In the genomic region with DNA sequence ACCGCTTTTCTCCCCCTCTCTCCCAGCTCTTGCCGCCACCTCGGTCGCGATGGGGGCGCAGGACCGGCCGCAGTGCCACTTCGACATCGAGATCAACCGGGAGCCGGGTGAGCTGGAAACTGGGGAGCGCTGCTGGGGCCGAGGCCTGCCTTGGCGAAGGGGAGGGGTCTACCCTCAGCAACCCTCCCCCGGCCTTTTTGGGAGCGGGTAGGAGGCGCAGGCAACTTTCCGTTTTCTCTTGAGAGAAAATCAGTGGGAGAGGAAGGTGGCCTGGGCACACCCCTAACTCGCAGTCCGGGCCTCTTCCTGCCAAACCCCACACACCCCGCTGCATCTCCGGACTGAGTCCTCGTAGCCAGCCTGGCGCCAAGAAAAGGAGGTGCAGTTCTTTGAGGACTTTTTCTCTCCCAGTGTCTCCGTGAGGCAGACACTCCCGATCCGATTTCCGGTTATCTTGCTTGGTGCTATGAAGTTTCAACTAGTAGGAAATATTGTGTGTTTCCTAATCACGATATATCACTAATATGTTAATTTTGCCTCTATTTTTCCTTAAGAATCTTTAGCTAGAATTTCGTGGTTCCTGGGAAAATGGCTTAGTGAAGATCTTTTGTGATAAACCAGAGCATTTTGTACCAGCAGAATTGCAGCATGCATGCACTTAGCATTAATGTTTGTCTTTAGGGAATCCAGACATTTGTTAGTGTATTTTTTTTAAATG, we compare ENCODE assay signal across 8 cellular contexts. TPM values are rescaled to one million over a fixed set of nuclear protein-coding genes. Genes with fewer than 3 reads are reported as not detected.
A peak's percentile ranks its signal among the peaks of the same experiment; 100 is the strongest.
DNase-seq lines count a peak whose midpoint lies in the region; ATAC-seq, FAIRE-seq and TF ChIP-seq lines count a peak whose summit lies in the region.

No MANE protein-coding gene starts in this region.

- peak overlapping the region; percentile 92 for H3K4me3 Mint-ChIP-seq in activated T-cell treated with anti-CD3 and anti-CD28 coated beads, Interleukin-2, amount 50 U/mL, for 4 hours
- H3K4me3 Mint-ChIP-seq in natural killer cell treated with Interleukin-12 subunit alpha and Interleukin-12 subunit beta and Interleukin-15 and Interleukin-18, amount 100 ng/mL, for 72 hours: peak overlapping the region; percentile 93

- H3K27ac Mint-ChIP-seq in natural killer cell treated with Interleukin-12 subunit alpha and Interleukin-12 subunit beta and Interleukin-15 and Interleukin-18, amount 100 ng/mL, for 72 hours: peak overlapping the region; percentile 91 to 95

- H3K36me3 ChIP-seq in thyroid gland: no peaks in the 10 kb centered on the region

- intact Hi-C loops in thyroid gland (cut with DNase I): loop anchor here (10.0 kb wide), 1 partner anchor 144 kb away; no protein-coding TSS in a partner anchor

- TF ChIP-seq EP300 in A549 (IDR thresholded peaks at IDR 0.05): no peak

- no peak for TF ChIP-seq CTCF in A549 (IDR thresholded peaks at IDR 0.05)
- TF ChIP-seq CTCF in GM12865 (IDR thresholded peaks at IDR 0.05; ENCODE audit: insufficient read depth, low read depth, low read length, missing control alignments): no peak
- TF ChIP-seq CTCF in fibroblast of pulmonary artery (IDR thresholded peaks at IDR 0.05; ENCODE audit: low read length, missing control alignments): peak; percentile 9
- peak in 4 of 6 experiments; percentile 3 to 35 (median 24) for TF ChIP-seq CTCF in thyroid gland (IDR thresholded peaks at IDR 0.05)

- H3K27me3 ChIP-seq in thyroid gland: no peaks in the 10 kb centered on the region

- POLR2A ChIA-PET in A549 (lab: Yijun Ruan, JAX): interaction anchor here (0.5 to 2.0 kb wide), 8 partner anchors 9 to 246 kb away, joined by 3 to 47 read pairs (median 6); a partner anchor contains a TSS

- TF ChIP-seq POLR2A in A549 (IDR thresholded peaks at IDR 0.05; ENCODE audit: low read length) (peak; percentile 2; the same call in 1 of the 2 replicates), thyroid gland (IDR thresholded peaks at IDR 0.05) (no peak)

- H3K4me1 ChIP-seq in A549 (peaks cover 40% of the 10 kb centered on the region; the same call in 2 of the 3 replicates), thyroid gland (peaks cover 11 to 19% of the 10 kb centered on the region in 2 donors)

- peaks cover 17% of the 10 kb centered on the region for H3K36me3 Mint-ChIP-seq in activated T-cell treated with anti-CD3 and anti-CD28 coated beads, Interleukin-2, amount 50 U/mL, for 4 hours (ENCODE audit: insufficient read depth)
- H3K36me3 Mint-ChIP-seq in natural killer cell treated with Interleukin-12 subunit alpha and Interleukin-12 subunit beta and Interleukin-15 and Interleukin-18, amount 100 ng/mL, for 72 hours: peaks cover 16% of the 10 kb centered on the region

- CTCF ChIA-PET in A549 (lab: Yijun Ruan, JAX): interaction anchor here (0.6 to 2.1 kb wide), 5 partner anchors 13 to 145 kb away, joined by 3 to 6 read pairs (median 3); a partner anchor contains a TSS

- no peak for FAIRE-seq in A549 (lab: Jason Lieb, UNC)

- H3K4me1 Mint-ChIP-seq in activated T-cell treated with anti-CD3 and anti-CD28 coated beads, Interleukin-2, amount 50 U/mL, for 4 hours (ENCODE audit: low read depth): peaks cover 37% of the 10 kb centered on the region
- peaks cover 36 to 48% of the 10 kb centered on the region in 2 donors for H3K4me1 Mint-ChIP-seq in natural killer cell treated with Interleukin-12 subunit alpha and Interleukin-12 subunit beta and Interleukin-15 and Interleukin-18, amount 100 ng/mL, for 72 hours (ENCODE audit: low read depth in 2 of 2)

- H3K4me2 ChIP-seq in A549: peak overlapping the region; percentile 98

- WGBS in A549 (ENCODE audit: missing lambda C conversion rate): 2% methylated on average over 16 of the region's 31 CpGs
- 0% methylated on average over 12 to 24 of the region's 31 CpGs for WGBS in thyroid gland, 2 donors

- TF ChIP-seq RAD21 in A549 (conservative IDR thresholded peaks at IDR 0.05 in 1 of 2, IDR thresholded peaks at IDR 0.05 in 1 of 2): no peak

- DNase-seq in A549 (ENCODE audit: low read depth in 1 of 2, low spot score in 1 of 2): peak; percentile 16 to 62
- DNase-seq in GM12865 (ENCODE audit: low read depth): peak; percentile 82
- peak; percentile 43 for DNase-seq in NCI-H460 (ENCODE audit: extremely low read depth, low read depth)
- DNase-seq in activated T-cell treated with anti-CD3 and anti-CD28 coated beads, Interleukin-2, amount 50 U/mL, for 4 hours: peak; percentile 42
- DNase-seq in fibroblast of pulmonary artery (ENCODE audit: low read depth): peak; percentile 64
- DNase-seq in natural killer cell treated with Interleukin-12 subunit alpha and Interleukin-12 subunit beta and Interleukin-15 and Interleukin-18, amount 100 ng/mL, for 72 hours (ENCODE audit: low spot score): peak; percentile 75
- peak; percentile 74 to 80 for DNase-seq in thyroid gland

- no peaks in the 10 kb centered on the region for H3K9me3 Mint-ChIP-seq in activated T-cell treated with anti-CD3 and anti-CD28 coated beads, Interleukin-2, amount 50 U/mL, for 4 hours
- H3K9me3 Mint-ChIP-seq in natural killer cell treated with Interleukin-12 subunit alpha and Interleukin-12 subunit beta and Interleukin-15 and Interleukin-18, amount 100 ng/mL, for 72 hours: no peaks in the 10 kb centered on the region

- no peaks in the 10 kb centered on the region for H3K27me3 Mint-ChIP-seq in activated T-cell treated with anti-CD3 and anti-CD28 coated beads, Interleukin-2, amount 50 U/mL, for 4 hours (ENCODE audit: low read depth)
- no peaks in the 10 kb centered on the region for H3K27me3 Mint-ChIP-seq in natural killer cell treated with Interleukin-12 subunit alpha and Interleukin-12 subunit beta and Interleukin-15 and Interleukin-18, amount 100 ng/mL, for 72 hours

- H3K4me3 ChIP-seq in A549: peak overlapping the region; percentile 60
- H3K4me3 ChIP-seq in GM12865 (ENCODE audit: low read depth, low read length): peak overlapping the region; percentile 96
- peak overlapping the region; percentile 91 for H3K4me3 ChIP-seq in fibroblast of pulmonary artery (replicated peaks; ENCODE audit: low read depth, low read length)
- H3K4me3 ChIP-seq in thyroid gland (replicated peaks in 1 of 3): peak overlapping the region; percentile 48 to 75 (median 68)

- H3K27ac ChIP-seq in A549 (peak overlapping the region; percentile 97 to 99), thyroid gland (peak overlapping the region; percentile 92 to 97 (median 94))

- H3K9me3 ChIP-seq in A549 (no peaks in the 10 kb centered on the region), thyroid gland (no peaks in the 10 kb centered on the region)

- ATAC-seq in A549 (peak; percentile 70 to 72), HG02840 (IDR thresholded peaks at IDR 0.05; ENCODE audit: low FRiP score, unreplicated experiment) (peak; percentile 18)
- peak; percentile 32 to 40 for ATAC-seq in activated T-cell treated with anti-CD3 and anti-CD28 coated beads, Interleukin-2, amount 50 U/mL, for 4 hours
- ATAC-seq in natural killer cell treated with Interleukin-12 subunit alpha and Interleukin-12 subunit beta and Interleukin-15 and Interleukin-18, amount 100 ng/mL, for 72 hours: peak; percentile 30 to 54

RNA-seq across cellular contexts. Expression of a gene that starts 0.6 kb away (rescaled TPM):
- polyA plus RNA-seq in A549 (2011; rRNA removed): 37.0 and 49.3 TPM in 2 replicates
- 4.6 and 5.2 TPM in 2 replicates for polyA plus RNA-seq in A549 (2012; cell fraction: cytosol; rRNA removed)
- 14.5 and 21.9 TPM in 2 replicates for polyA plus RNA-seq in A549 (2012; cell fraction: nucleus; rRNA removed)
- 16.2 to 17.8 TPM (median 17.7 TPM) in 3 replicates for polyA plus RNA-seq in A549 (2017; fragmentation: RNase III; extraction: RNeasy Plus Mini Kit Qiagen cat#74134 plus additional on column Dnase treatment)
- polyA minus RNA-seq in A549 (2011; rRNA and poly(A)+ RNA removed): 13.6 and 14.7 TPM in 2 replicates
- 18.9 and 26.9 TPM in 2 replicates for total RNA-seq in NCI-H460 (2014; rRNA removed; shearing (Covaris generic))
- polyA plus RNA-seq in NCI-H460 (2014; cell fraction: nucleus; rRNA removed): 68.4 and 100 TPM in 2 replicates
- total RNA-seq in activated T-cell treated with anti-CD3 and anti-CD28 coated beads, Interleukin-2, amount 50 U/mL, for 4 hours: 10 to 100 TPM; 44.2 to 48.1 (median 46.7) TPM
- total RNA-seq in natural killer cell treated with Interleukin-12 subunit alpha and Interleukin-12 subunit beta and Interleukin-15 and Interleukin-18, amount 100 ng/mL, for 72 hours: 100 to 1,000 TPM in 1 of 2 donors, 10 to 100 TPM in 1; 85.4 to 145 TPM
- total RNA-seq in thyroid gland: 100 to 1,000 TPM; 157 to 383 (median 197) TPM

RNA-seq across cellular contexts. Expression of a gene that starts 10.5 kb away (rescaled TPM):
- polyA plus RNA-seq in A549 (2011; rRNA removed) (30.9 and 33.8 TPM in 2 replicates), A549 (2017; fragmentation: RNase III; extraction: RNeasy Plus Mini Kit Qiagen cat#74134 plus additional on column Dnase treatment) (21.8 to 27.6 TPM (median 24.0 TPM) in 3 replicates)
- 16.8 and 17.0 TPM in 2 replicates for polyA plus RNA-seq in A549 (2012; cell fraction: cytosol; rRNA removed)
- polyA plus RNA-seq in A549 (2012; cell fraction: nucleus; rRNA removed): 5.3 and 7.1 TPM in 2 replicates
- 7.1 and 8.5 TPM in 2 replicates for polyA minus RNA-seq in A549 (2011; rRNA and poly(A)+ RNA removed)
- total RNA-seq in NCI-H460 (2014; rRNA removed; shearing (Covaris generic)): 19.5 and 21.4 TPM in 2 replicates
- polyA plus RNA-seq in NCI-H460 (2014; cell fraction: nucleus; rRNA removed): 8.7 and 14.7 TPM in 2 replicates
- 10 to 100 TPM; 68.8 to 79.1 (median 72.6) TPM for total RNA-seq in activated T-cell treated with anti-CD3 and anti-CD28 coated beads, Interleukin-2, amount 50 U/mL, for 4 hours
- 10 to 100 TPM; 48.5 to 51.5 TPM for total RNA-seq in natural killer cell treated with Interleukin-12 subunit alpha and Interleukin-12 subunit beta and Interleukin-15 and Interleukin-18, amount 100 ng/mL, for 72 hours
- total RNA-seq in thyroid gland: 10 to 100 TPM; 16.0 to 54.0 (median 27.9) TPM

RNA-seq across cellular contexts. Expression of a gene that starts 19.4 kb away (rescaled TPM):
- polyA plus RNA-seq in A549 (2011; rRNA removed) (36.2 and 41.5 TPM in 2 replicates), A549 (2017; fragmentation: RNase III; extraction: RNeasy Plus Mini Kit Qiagen cat#74134 plus additional on column Dnase treatment) (29.8 to 32.9 TPM (median 31.0 TPM) in 3 replicates)
- polyA plus RNA-seq in A549 (2012; cell fraction: cytosol; rRNA removed): 15.2 and 22.0 TPM in 2 replicates
- 11.4 and 22.1 TPM in 2 replicates for polyA plus RNA-seq in A549 (2012; cell fraction: nucleus; rRNA removed)
- polyA minus RNA-seq in A549 (2011; rRNA and poly(A)+ RNA removed): 20.1 and 21.2 TPM in 2 replicates
- 46.7 and 57.2 TPM in 2 replicates for total RNA-seq in NCI-H460 (2014; rRNA removed; shearing (Covaris generic))
- polyA plus RNA-seq in NCI-H460 (2014; cell fraction: nucleus; rRNA removed): 58.8 and 60.0 TPM in 2 replicates
- 10 to 100 TPM; 32.0 to 35.3 (median 35.1) TPM for total RNA-seq in activated T-cell treated with anti-CD3 and anti-CD28 coated beads, Interleukin-2, amount 50 U/mL, for 4 hours
- 10 to 100 TPM; 47.1 to 49.7 TPM for total RNA-seq in natural killer cell treated with Interleukin-12 subunit alpha and Interleukin-12 subunit beta and Interleukin-15 and Interleukin-18, amount 100 ng/mL, for 72 hours
- 10 to 100 TPM; 59.9 to 66.4 (median 62.7) TPM for total RNA-seq in thyroid gland

RNA-seq across cellular contexts. Expression of a gene that starts 52.4 kb away (rescaled TPM):
- polyA plus RNA-seq in A549 (2011; rRNA removed) (2.5 and 3.0 TPM in 2 replicates), A549 (2017; fragmentation: RNase III; extraction: RNeasy Plus Mini Kit Qiagen cat#74134 plus additional on column Dnase treatment) (5.2 to 7.1 TPM (median 6.8 TPM) in 3 replicates)
- polyA plus RNA-seq in A549 (2012; cell fraction: cytosol; rRNA removed): 3.8 and 5.1 TPM in 2 replicates
- polyA plus RNA-seq in A549 (2012; cell fraction: nucleus; rRNA removed): 9.6 and 12.8 TPM in 2 replicates
- polyA minus RNA-seq in A549 (2011; rRNA and poly(A)+ RNA removed): 6.3 and 8.0 TPM in 2 replicates
- total RNA-seq in NCI-H460 (2014; rRNA removed; shearing (Covaris generic)): 1.5 TPM in 2 replicates
- 2.4 and 2.6 TPM in 2 replicates for polyA plus RNA-seq in NCI-H460 (2014; cell fraction: nucleus; rRNA removed)
- total RNA-seq in activated T-cell treated with anti-CD3 and anti-CD28 coated beads, Interleukin-2, amount 50 U/mL, for 4 hours: under 1 TPM; 0.26 to 0.79 (median 0.56) TPM
- 1 to 10 TPM; 1.9 to 2.7 TPM for total RNA-seq in natural killer cell treated with Interleukin-12 subunit alpha and Interleukin-12 subunit beta and Interleukin-15 and Interleukin-18, amount 100 ng/mL, for 72 hours
- total RNA-seq in thyroid gland: 10 to 100 TPM; 33.3 to 44.4 (median 42.0) TPM

Comparison
In these comparisons a context has a peak if more than half of its experiments do, and no peak if none do; other contexts are left out.
1. Peak in every context shown above with its lines: DNase-seq, ATAC-seq, H3K4me3 ChIP-seq and H3K27ac ChIP-seq.
2. ATAC-seq: peak in every context shown above with its lines; median percentile 71 in A549; 42 in natural killer cell treated with Interleukin-12 subunit alpha and Interleukin-12 subunit beta and Interleukin-15 and Interleukin-18, amount 100 ng/mL, for 72 hours; 36 in activated T-cell treated with anti-CD3 and anti-CD28 coated beads, Interleukin-2, amount 50 U/mL, for 4 hours; 18 in HG02840.
3. CTCF ChIP-seq: peak in fibroblast of pulmonary artery (single experiment) and thyroid gland (4 of 6); none in A549 (single experiment) and GM12865 (single experiment).